15 cellular contexts compared by ENCODE assay signal in the genomic region with DNA sequence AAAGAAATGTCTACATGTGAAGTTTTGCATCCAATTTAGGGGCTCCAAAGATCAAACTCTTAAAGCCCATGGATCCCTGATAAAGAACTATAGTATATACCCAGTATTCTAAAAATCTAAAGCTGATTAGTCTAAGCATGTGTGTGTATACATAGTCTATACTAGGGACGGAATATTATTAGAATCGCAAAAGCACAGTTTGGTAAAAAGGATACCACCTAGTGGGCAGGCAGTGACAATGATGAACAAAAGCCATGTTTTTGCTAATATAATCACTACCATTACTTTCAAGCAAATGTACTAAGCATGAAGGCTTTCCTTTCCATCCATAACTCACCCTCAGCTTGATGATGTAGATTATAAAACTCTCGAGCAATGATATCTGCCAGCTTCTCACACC. TPM values are rescaled to one million over a fixed set of nuclear protein-coding genes. Genes with fewer than 3 reads are reported as not detected.
DNase-seq lines count a peak whose midpoint lies in the region; ATAC-seq and TF ChIP-seq lines count a peak whose summit lies in the region.
"Had no signal": no experiment of that assay in that cellular context is flagged by ENCODE, and none has a peak within 500 bp of the region (broad histone marks: within the 10 kb centered on the region; RNA-seq: fewer than 3 reads in every experiment).

No MANE protein-coding gene starts in this region.

- H3K79me2 ChIP-seq in fibroblast of lung (ENCODE audit: control insufficient read depth, insufficient read depth, low read length), result no peaks in the 10 kb centered on the region

- peak overlapping the region; percentile 54 for H2AFZ ChIP-seq in fibroblast of lung (ENCODE audit: low read length)

- H3K9ac ChIP-seq in fibroblast of lung (ENCODE audit: insufficient read depth, low read length), result no peak overlapping the region

- peaks cover 16% of the 10 kb centered on the region for H3K36me3 Mint-ChIP-seq in T-helper 1 cell treated with Interleukin-12 subunit alpha and Interleukin-12 subunit beta and Interleukin-4 antibody, amounts not matched to agents 30 μg/mL and 1 μg/mL, for 36 hours (ENCODE audit: low read depth)
- peaks cover 7% of the 10 kb centered on the region for H3K36me3 Mint-ChIP-seq in type B pancreatic cell
- H3K36me3 Mint-ChIP-seq: CD4-positive, CD25-positive, alpha-beta regulatory T cell had no signal

- H3K27me3 Mint-ChIP-seq in T-helper 1 cell treated with Interleukin-12 subunit alpha and Interleukin-12 subunit beta and Interleukin-4 antibody, amounts not matched to agents 30 μg/mL and 1 μg/mL, for 36 hours (ENCODE audit: low read depth), result no peaks in the 10 kb centered on the region
- no peaks in the 10 kb centered on the region for H3K27me3 Mint-ChIP-seq in type B pancreatic cell
- H3K27me3 Mint-ChIP-seq: CD4-positive, CD25-positive, alpha-beta regulatory T cell had no signal

- ATAC-seq in GM19397 (IDR thresholded peaks at IDR 0.05; ENCODE audit: unreplicated experiment), result no peak
- ATAC-seq in HG03159 (IDR thresholded peaks at IDR 0.05; ENCODE audit: unreplicated experiment), result no peak
- ATAC-seq: activated T-cell treated with anti-CD3 and anti-CD28 coated beads, Interleukin-2, amount 50 U/mL, for 4 hours had no signal

- TF ChIP-seq CTCF in RWPE1 (conservative IDR thresholded peaks at IDR 0.05; ENCODE audit: low read depth), result peak; percentile 19; the same call in 1 of the 2 replicates
- peak; percentile 52 to 74 for TF ChIP-seq CTCF in fibroblast of lung (conservative IDR thresholded peaks at IDR 0.05 in 1 of 2, IDR thresholded peaks at IDR 0.05 in 1 of 2; ENCODE audit: low read depth in 1 of 2, low read length in 2 of 2)
- peak; percentile 63 for TF ChIP-seq CTCF in type B pancreatic cell (conservative IDR thresholded peaks at IDR 0.05)

- H3K9me3 ChIP-seq in fibroblast of lung (ENCODE audit: control insufficient read depth, insufficient read depth, low read depth, low read length), result no peaks in the 10 kb centered on the region
- H3K9me3 ChIP-seq: SJSA1 had no signal

- H4K20me1 ChIP-seq in fibroblast of lung (ENCODE audit: control insufficient read depth, extremely low read depth, insufficient read depth, low read length), result no peaks in the 10 kb centered on the region

- CTCF ChIA-PET in RWPE1 (lab: Yijun Ruan, JAX), result interaction anchor here (0.7 kb wide), 1 partner anchor 447 kb away, joined by 3 read pairs; no protein-coding TSS in a partner anchor

- peak overlapping the region; percentile 2 for H3K27ac Mint-ChIP-seq in T-helper 1 cell treated with Interleukin-12 subunit alpha and Interleukin-12 subunit beta and Interleukin-4 antibody, amounts not matched to agents 30 μg/mL and 1 μg/mL, for 36 hours
- no peak overlapping the region for H3K27ac Mint-ChIP-seq in type B pancreatic cell
- H3K27ac Mint-ChIP-seq: CD4-positive, CD25-positive, alpha-beta regulatory T cell had no signal

- no peaks in the 10 kb centered on the region for H3K9me3 Mint-ChIP-seq in T-helper 1 cell treated with Interleukin-12 subunit alpha and Interleukin-12 subunit beta and Interleukin-4 antibody, amounts not matched to agents 30 μg/mL and 1 μg/mL, for 36 hours
- no peaks in the 10 kb centered on the region for H3K9me3 Mint-ChIP-seq in type B pancreatic cell
- H3K9me3 Mint-ChIP-seq: activated T-cell treated with anti-CD3 and anti-CD28 coated beads, Interleukin-2, amount 50 U/mL, for 4 hours; CD4-positive, CD25-positive, alpha-beta regulatory T cell had no signal

- H3K4me1 ChIP-seq in fibroblast of lung (ENCODE audit: control insufficient read depth, extremely low read depth, insufficient read depth, low read length), result no peaks in the 10 kb centered on the region
- H3K4me1 ChIP-seq: SJSA1 had no signal

- POLR2A ChIA-PET in RWPE1 (lab: Yijun Ruan, JAX; ENCODE audit: low non-redundant PET), result no interaction called here

- H3K36me3 ChIP-seq in fibroblast of lung (ENCODE audit: control insufficient read depth, insufficient read depth, low read length), result no peaks in the 10 kb centered on the region

- no peaks in the 10 kb centered on the region for H3K27me3 ChIP-seq in fibroblast of lung (ENCODE audit: control insufficient read depth, insufficient read depth, low read length)
- H3K27me3 ChIP-seq: SJSA1 had no signal

- H3K4me1 Mint-ChIP-seq in T-helper 1 cell treated with Interleukin-12 subunit alpha and Interleukin-12 subunit beta and Interleukin-4 antibody, amounts not matched to agents 30 μg/mL and 1 μg/mL, for 36 hours (ENCODE audit: low read depth), result peaks cover 8% of the 10 kb centered on the region
- H3K4me1 Mint-ChIP-seq in type B pancreatic cell (ENCODE audit: unreplicated experiment), result no peaks in the 10 kb centered on the region

- H3K4me2 ChIP-seq in fibroblast of lung (ENCODE audit: extremely low read depth, insufficient read depth, low read length), result no peak overlapping the region

- no peak overlapping the region for H3K4me3 ChIP-seq in fibroblast of lung (replicated peaks in 1 of 4; ENCODE audit: control extremely low read depth in 1 of 4, insufficient read depth in 1 of 4, low read depth in 3 of 4, low read length in 4 of 4)
- H3K4me3 ChIP-seq: SJSA1 had no signal

- DNase-seq in T-helper 1 cell, result no peak
- DNase-seq in RWPE1 (ENCODE audit: low spot score), result peak; percentile 7
- DNase-seq in fibroblast of lung (ENCODE audit: low read depth in 2 of 2), result peak; percentile 9 to 51
- no peak for DNase-seq in type B pancreatic cell (ENCODE audit: extremely low spot score, unreplicated experiment)
- no peak for DNase-seq in A172 (ENCODE audit: low spot score)
- DNase-seq: activated T-cell treated with anti-CD3 and anti-CD28 coated beads, Interleukin-2, amount 50 U/mL, for 4 hours; NCI-H1105 treated with DMSO at 0.1 percent for 48 hours; stimulated activated CD4-positive, alpha-beta T cell treated with anti-CD3 and anti-CD28 coated beads, Interleukin-4, amount 100 ng/mL, for 4 hours had no signal

- no peak overlapping the region for H3K27ac ChIP-seq in RWPE1
- H3K27ac ChIP-seq in fibroblast of lung (ENCODE audit: insufficient read depth, low read length), result no peak overlapping the region
- H3K27ac ChIP-seq: SJSA1 had no signal

- H3K4me3 Mint-ChIP-seq in T-helper 1 cell treated with Interleukin-12 subunit alpha and Interleukin-12 subunit beta and Interleukin-4 antibody, amounts not matched to agents 30 μg/mL and 1 μg/mL, for 36 hours, result no peak overlapping the region
- no peak overlapping the region for H3K4me3 Mint-ChIP-seq in type B pancreatic cell
- H3K4me3 Mint-ChIP-seq: activated T-cell treated with anti-CD3 and anti-CD28 coated beads, Interleukin-2, amount 50 U/mL, for 4 hours; CD4-positive, CD25-positive, alpha-beta regulatory T cell had no signal

RNA-seq across cellular contexts. Expression of gene POLQ, which starts 16.5 kb away (rescaled TPM):
- total RNA-seq in fibroblast of lung (3.3 and 4.1 TPM in 2 replicates), type B pancreatic cell (ENCODE audit: low replicate concordance) (6.2 and 12.2 TPM in 2 replicates)
- polyA plus RNA-seq in fibroblast of lung, result 1.1 and 4.1 TPM in 2 replicates
- polyA plus RNA-seq in fibroblast of lung (2012), result 0.79 and 3.0 TPM in 2 replicates
- polyA minus RNA-seq in fibroblast of lung (ENCODE audit: low replicate concordance), result 0.31 and 0.96 TPM in 2 replicates
- 13.8 and 14.9 TPM in 2 replicates for total RNA-seq in A172 (2014; rRNA removed; shearing (Covaris generic))

RNA-seq across cellular contexts. Expression of gene ARGFX, which starts 38.4 kb away (rescaled TPM):
- total RNA-seq in fibroblast of lung, result not detected in 2 replicates
- not detected in 2 replicates for polyA plus RNA-seq in fibroblast of lung
- polyA plus RNA-seq in fibroblast of lung (2012), result not detected in 2 replicates
- not detected in 2 replicates for polyA minus RNA-seq in fibroblast of lung (ENCODE audit: low replicate concordance)
- total RNA-seq in type B pancreatic cell (ENCODE audit: low replicate concordance), result not detected in 2 replicates
- total RNA-seq in A172 (2014; rRNA removed; shearing (Covaris generic)), result not detected in 2 replicates
- total RNA-seq: activated T-cell treated with anti-CD3 and anti-CD28 coated beads, Interleukin-2, amount 50 U/mL, for 4 hours; CD4-positive, CD25-positive, alpha-beta regulatory T cell; mononuclear cell; SJSA1; urinary bladder had no signal
- polyA plus RNA-seq: CD4-positive, CD25-positive, alpha-beta regulatory T cell; urinary bladder had no signal

Comparison
In these comparisons a context has a peak if more than half of its experiments do, and no peak if none do; other contexts are left out.
1. DNase-seq: peak in RWPE1 (single experiment) and fibroblast of lung (2 of 2); none in T-helper 1 cell (0 of 5), type B pancreatic cell (single experiment) and A172 (single experiment).
2. Peak in every context shown above with its lines, with median percentiles within 50 percentile points of each other: CTCF ChIP-seq.